Comparison of ENCODE assay signal across 13 cellular contexts in the genomic region with DNA sequence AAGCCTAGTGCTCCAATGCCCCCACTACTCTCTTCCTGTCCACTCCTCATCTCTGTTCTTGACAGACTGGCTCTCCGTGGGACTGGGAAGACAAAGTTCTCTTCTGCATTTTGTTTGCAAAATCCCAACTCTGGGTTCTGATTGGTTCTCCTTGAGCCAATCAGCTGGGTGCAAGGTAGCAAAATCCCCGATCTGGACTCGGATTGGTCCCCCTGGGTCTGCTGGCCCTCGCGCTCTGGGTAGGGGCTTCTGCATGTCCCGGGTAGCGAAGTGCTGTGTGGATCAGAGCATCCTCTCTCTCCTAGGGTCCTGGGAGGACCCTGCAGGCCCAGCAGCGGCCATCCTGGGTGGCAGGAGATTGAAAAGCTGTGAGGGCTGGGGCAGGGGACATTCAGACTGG. TPM values are rescaled to one million over a fixed set of nuclear protein-coding genes. Genes with fewer than 3 reads are reported as not detected.
A peak's percentile ranks its signal among the peaks of the same experiment; 100 is the strongest.
DNase-seq lines count a peak whose midpoint lies in the region; ATAC-seq and TF ChIP-seq lines count a peak whose summit lies in the region.
"Had no signal": no experiment of that assay in that cellular context is flagged by ENCODE, and none has a peak within 500 bp of the region (broad histone marks: within the 10 kb centered on the region; RNA-seq: fewer than 3 reads in every experiment).

No MANE protein-coding gene starts in this region.

- H3K27me3 ChIP-seq in Peyer's patch (no peaks in the 10 kb centered on the region), upper lobe of left lung (no peaks in the 10 kb centered on the region)

- WGBS in upper lobe of left lung, 2 donors: 57 to 64% methylated on average over 3 to 7 of the region's 8 CpGs

- ATAC-seq in upper lobe of left lung (ENCODE audit: low FRiP score in 2 of 2): peak; percentile 8 to 69
- no peak for ATAC-seq in GM18870 (IDR thresholded peaks at IDR 0.05; ENCODE audit: unreplicated experiment)
- no peak for ATAC-seq in esophagus mucosa

- H3K4me3 ChIP-seq in Peyer's patch (no peak overlapping the region), fibroblast of the aortic adventitia (ENCODE audit: low read depth, low read length) (no peak overlapping the region), upper lobe of left lung (no peak overlapping the region)

- peak overlapping the region in 2 of 3 experiments; percentile 15 to 39 for H3K27ac Mint-ChIP-seq in nephron

- no peaks in the 10 kb centered on the region for H3K36me3 Mint-ChIP-seq in nephron (ENCODE audit: low read depth)

- H3K27me3 Mint-ChIP-seq in nephron (ENCODE audit: low read depth): no peaks in the 10 kb centered on the region

- peak overlapping the region; percentile 42 to 81 (median 67) for H3K27ac ChIP-seq in Peyer's patch
- H3K27ac ChIP-seq in upper lobe of left lung: peak overlapping the region; percentile 62 to 81 (median 70)

- no peak for TF ChIP-seq EP300 in upper lobe of left lung (IDR thresholded peaks at IDR 0.05)

- TF ChIP-seq CTCF in Peyer's patch (IDR thresholded peaks at IDR 0.05) (no peak), fibroblast of the aortic adventitia (IDR thresholded peaks at IDR 0.05; ENCODE audit: insufficient read depth, low read length) (no peak), nephron (IDR thresholded peaks at IDR 0.05; ENCODE audit: unreplicated experiment in 3 of 3) (no peak), upper lobe of left lung (IDR thresholded peaks at IDR 0.05) (no peak)

- H3K36me3 ChIP-seq in Peyer's patch (no peaks in the 10 kb centered on the region), upper lobe of left lung (no peaks in the 10 kb centered on the region)

- H3K9me3 ChIP-seq in Peyer's patch (no peaks in the 10 kb centered on the region), upper lobe of left lung (no peaks in the 10 kb centered on the region)

- H3K4me1 ChIP-seq in Peyer's patch (peaks cover 0 to 5% (median 0%) of the 10 kb centered on the region in 4 donors), upper lobe of left lung (peaks cover 9 to 22% (median 17%) of the 10 kb centered on the region in 4 donors)

- H3K9me3 Mint-ChIP-seq in nephron: no peaks in the 10 kb centered on the region

- DNase-seq in Peyer's patch (no peak), fibroblast of the aortic adventitia (ENCODE audit: low read depth) (peak; percentile 46), upper lobe of left lung (peak in 1 of 2 donors; percentile 43), HT-29 (ENCODE audit: low spot score) (no peak), RKO (ENCODE audit: low spot score) (no peak)
- DNase-seq: activated CD4-positive, alpha-beta T cell treated with anti-CD3 and anti-CD28 coated beads for 48 hours; activated gamma-delta T cell treated with Interleukin-2 at 50 U/mL for 16 hours; NCI-H526 treated with DMSO at 0.1 percent for 48 hours; stimulated activated CD4-positive, alpha-beta T cell treated with anti-CD3 and anti-CD28 coated beads, Interleukin-12 subunit alpha, Interleukin-12 subunit beta, amount 100 ng/mL, for 4 hours; SW 1271 had no signal

- H3K4me3 Mint-ChIP-seq in nephron: no peak overlapping the region

- TF ChIP-seq POLR2A in Peyer's patch (IDR thresholded peaks at IDR 0.05) (no peak), upper lobe of left lung (IDR thresholded peaks at IDR 0.05) (no peak)

- peaks cover 9% of the 10 kb centered on the region for H3K4me1 Mint-ChIP-seq in nephron

RNA-seq across cellular contexts. Expression of gene A4GALT, which starts 22.3 kb away (rescaled TPM):
- total RNA-seq in Peyer's patch (10 to 100 TPM in 2 of 4 donors, 1 to 10 TPM in 2; 6.2 to 17.3 (median 9.1) TPM), fibroblast of the aortic adventitia (ENCODE audit: low replicate concordance) (18.2 and 22.2 TPM in 2 replicates), upper lobe of left lung (10 to 100 TPM in 5 of 6 donors, 1 to 10 TPM in 1; 7.7 to 30.0 (median 16.1) TPM), esophagus mucosa (14.3 TPM)
- 36.6 and 49.2 TPM in 2 replicates for total RNA-seq in HT-29 (2014; rRNA removed; shearing (Covaris generic))

Comparison
In these comparisons a context has a peak if more than half of its experiments do, and no peak if none do; other contexts are left out.
1. ATAC-seq: peak in upper lobe of left lung (2 of 2); none in GM18870 (single experiment) and esophagus mucosa (single experiment).